1 cellular context compared by ENCODE assay signal in genomic region chr1:234724517-234725176, GRCh38.
A peak's percentile ranks its signal among the peaks of the same experiment; 100 is the strongest.
TF ChIP-seq lines count a peak whose summit lies in the region.

No MANE protein-coding gene starts in this region.

TF ChIP-seq in K562, 482 proteins besides CTCF, POLR2A, EP300 and RAD21 (continued from another document and continues in another):
- no peak for TF ChIP-seq PURB (CRISPR knock-in tag; IDR thresholded peaks at IDR 0.05; ENCODE audit: low read depth)
- no peak for TF ChIP-seq ZNF347 (CRISPR knock-in tag; IDR thresholded peaks at IDR 0.05; ENCODE audit: low read depth)
- no peak for TF ChIP-seq SMARCC2 (IDR thresholded peaks at IDR 0.05; ENCODE audit: low read depth)
- TF ChIP-seq ZBTB33 (CRISPR knock-in tag; IDR thresholded peaks at IDR 0.05), result no peak
- TF ChIP-seq SP1 (CRISPR knock-in tag; IDR thresholded peaks at IDR 0.05), result peak; percentile 76
- TF ChIP-seq BDP1 (IDR thresholded peaks at IDR 0.05; ENCODE audit: insufficient read depth, insufficient read length), result no peak
- no peak for TF ChIP-seq ZBTB7A (IDR thresholded peaks at IDR 0.05; ENCODE audit: borderline replicate concordance, control insufficient read depth, low read depth, low read length)
- TF ChIP-seq ARID4B (CRISPR knock-in tag; IDR thresholded peaks at IDR 0.05), result no peak; the same call in 1 of the 2 replicates
- TF ChIP-seq ZNF224 (CRISPR knock-in tag; IDR thresholded peaks at IDR 0.05), result no peak
- TF ChIP-seq SMC3 (conservative IDR thresholded peaks at IDR 0.05; ENCODE audit: insufficient read depth, low read depth, low read length), result no peak
- 0 out of 2 replicates have a peak, but pooled peaks have one; percentile 54 for TF ChIP-seq ZNF165 (CRISPR knock-in tag; IDR thresholded peaks at IDR 0.05; ENCODE audit: borderline replicate concordance)
- TF ChIP-seq TGIF2 (CRISPR knock-in tag; IDR thresholded peaks at IDR 0.05), result no peak
- TF ChIP-seq NRF1 (conservative IDR thresholded peaks at IDR 0.05 in 1 of 2, IDR thresholded peaks at IDR 0.05 in 1 of 2), result no peak; a peak in 1 of 4 replicates
- 0 out of 4 replicates have a peak, but pooled peaks have one; percentile 4 to 53 for TF ChIP-seq FOXA3 (CRISPR knock-in tag; conservative IDR thresholded peaks at IDR 0.05 in 1 of 2, IDR thresholded peaks at IDR 0.05 in 1 of 2)
- TF ChIP-seq E2F3 (CRISPR knock-in tag; IDR thresholded peaks at IDR 0.05), result peak; percentile 82
- no peak for TF ChIP-seq PRDM10 (IDR thresholded peaks at IDR 0.05; ENCODE audit: partially characterized antibody)
- TF ChIP-seq IRF2 (CRISPR knock-in tag; IDR thresholded peaks at IDR 0.05), result no peak
- TF ChIP-seq TAF9B (IDR thresholded peaks at IDR 0.05; ENCODE audit: partially characterized antibody), result no peak
- no peak for TF ChIP-seq ZNF507 (tag; conservative IDR thresholded peaks at IDR 0.05)
- no peak for TF ChIP-seq SMARCA5 (IDR thresholded peaks at IDR 0.05)
- TF ChIP-seq SRF (CRISPR knock-in tag; IDR thresholded peaks at IDR 0.05), result no peak; a peak in 1 of 4 replicates
- no peak for TF ChIP-seq ZBTB43 (CRISPR knock-in tag; IDR thresholded peaks at IDR 0.05)
- TF ChIP-seq NBN (IDR thresholded peaks at IDR 0.05; ENCODE audit: low read depth), result no peak
- no peak for TF ChIP-seq SP2 (IDR thresholded peaks at IDR 0.05; ENCODE audit: extremely low read depth, low read depth, low read length, poor library complexity, severe bottlenecking)
- no peak for TF ChIP-seq PATZ1 (CRISPR knock-in tag; IDR thresholded peaks at IDR 0.05; ENCODE audit: borderline replicate concordance)
- TF ChIP-seq PRPF4 (IDR thresholded peaks at IDR 0.05; ENCODE audit: insufficient read depth, low read depth, low read length, poor library complexity, severe bottlenecking), result no peak
- no peak for TF ChIP-seq KAT2B (IDR thresholded peaks at IDR 0.05; ENCODE audit: low read depth, low read length)
- TF ChIP-seq BRF1 (IDR thresholded peaks at IDR 0.05; ENCODE audit: borderline replicate concordance, extremely low read depth, insufficient read length), result no peak
- no peak for TF ChIP-seq EHMT2 (IDR thresholded peaks at IDR 0.05)
- TF ChIP-seq PML (IDR thresholded peaks at IDR 0.05; ENCODE audit: low read length), result no peak; the same call in 1 of the 2 replicates
- peak; percentile 90 for TF ChIP-seq ZNF395 (CRISPR knock-in tag; IDR thresholded peaks at IDR 0.05)
- no peak for TF ChIP-seq ZNF282 (CRISPR knock-in tag; IDR thresholded peaks at IDR 0.05)
- no peak for TF ChIP-seq ZBTB1 (CRISPR knock-in tag; IDR thresholded peaks at IDR 0.05; ENCODE audit: borderline replicate concordance, low read depth)
- TF ChIP-seq AFF4 (CRISPR knock-in tag; IDR thresholded peaks at IDR 0.05), result 0 out of 2 replicates have a peak, but pooled peaks have one; percentile 20
- TF ChIP-seq SAFB (IDR thresholded peaks at IDR 0.05; ENCODE audit: borderline replicate concordance, low read depth, low read length), result no peak
- TF ChIP-seq ZNF354B (CRISPR knock-in tag; IDR thresholded peaks at IDR 0.05), result no peak
- peak; percentile 46 for TF ChIP-seq JUNB (CRISPR knock-in tag; conservative IDR thresholded peaks at IDR 0.05)
- TF ChIP-seq RFX5 (IDR thresholded peaks at IDR 0.05; ENCODE audit: low read depth, low read length), result no peak
- TF ChIP-seq SPI1 (IDR thresholded peaks at IDR 0.05; ENCODE audit: borderline replicate concordance, low read depth, low read length), result 0 out of 2 replicates have a peak, but pooled peaks have one; percentile 82
- TF ChIP-seq ZNF408 (CRISPR knock-in tag; IDR thresholded peaks at IDR 0.05; ENCODE audit: low read depth), result no peak
- no peak for TF ChIP-seq HMG20B (CRISPR knock-in tag; IDR thresholded peaks at IDR 0.05)
- TF ChIP-seq RFX7 (CRISPR knock-in tag; IDR thresholded peaks at IDR 0.05), result 0 out of 2 replicates have a peak, but pooled peaks have one; percentile 25
